Comparison of ENCODE assay signal across 15 cellular contexts in genomic region chr20:63484236-63484635, GRCh38. TPM values are rescaled to one million over a fixed set of nuclear protein-coding genes. Genes with fewer than 3 reads are reported as not detected.
A peak's percentile ranks its signal among the peaks of the same experiment; 100 is the strongest.
DNase-seq lines count a peak whose midpoint lies in the region; FAIRE-seq and TF ChIP-seq lines count a peak whose summit lies in the region.
"Had no signal": no experiment of that assay in that cellular context is flagged by ENCODE, and none has a peak within 500 bp of the region (broad histone marks: within the 10 kb centered on the region; RNA-seq: fewer than 3 reads in every experiment).

No MANE protein-coding gene starts in this region.

- TF ChIP-seq CTCF in BE2C (IDR thresholded peaks at IDR 0.05; ENCODE audit: low read depth, low read length) (no peak), kidney (IDR thresholded peaks at IDR 0.05; ENCODE audit: borderline replicate concordance, extremely low read depth, insufficient read depth) (no peak)

- no peak overlapping the region for H3K27ac ChIP-seq in kidney (ENCODE audit: low read depth in 2 of 2, low read length in 2 of 2)

- no peaks in the 10 kb centered on the region for H3K27me3 ChIP-seq in BE2C

- H3K4me3 ChIP-seq in BE2C (ENCODE audit: low read depth, low read length) = no peak overlapping the region
- H3K4me3 ChIP-seq in kidney (ENCODE audit: low read length in 2 of 2) = no peak overlapping the region
- H3K4me3 ChIP-seq: GM23338 had no signal

- H3K9ac ChIP-seq in kidney (ENCODE audit: low read length in 2 of 2) = no peak overlapping the region

- H3K9me3 ChIP-seq in BE2C = no peaks in the 10 kb centered on the region
- H3K9me3 ChIP-seq in kidney (ENCODE audit: control insufficient read depth in 1 of 2, low read length in 2 of 2) = no peaks in the 10 kb centered on the region

- no peak for FAIRE-seq in kidney (lab: Jason Lieb, UNC)
- FAIRE-seq: G401.6, GM12891 had no signal

- DNase-seq in NCI-H146 (lab: John Stamatoyannopoulos, UW) (peak; percentile 59), NCI-H146 treated with DMSO at 0.1 percent for 48 hours (lab: John Stamatoyannopoulos, UW; ENCODE audit: unreplicated experiment) (no peak), BE2C (peak; percentile 27), NCI-H69 (lab: John Stamatoyannopoulos, UW) (peak; percentile 46), kidney (peak; percentile 72), mesenteric fat pad (ENCODE audit: low spot score) (no peak)
- no peak for DNase-seq in stimulated activated CD4-positive, alpha-beta T cell treated with anti-CD3 and anti-CD28 coated beads, Interleukin-4, amount 100 ng/mL, for 24 hours
- DNase-seq in stimulated activated CD8-positive, alpha-beta memory T cell treated with anti-CD3 and anti-CD28 coated beads, Interleukin-4, amount 100 ng/mL, for 48 hours = no peak
- DNase-seq: 8988T, DMS79, EL had no signal

- H3K36me3 ChIP-seq in BE2C = peaks cover 12% of the 10 kb centered on the region
- no peaks in the 10 kb centered on the region for H3K36me3 ChIP-seq in kidney (ENCODE audit: control insufficient read depth in 1 of 2, insufficient read depth in 2 of 2, low read length in 2 of 2)

- intact Hi-C loops in kidney (cut with DNase I) = no loop called here

- H3K4me1 ChIP-seq in BE2C = peaks cover 28% of the 10 kb centered on the region
- peaks cover 0 to 4% of the 10 kb centered on the region in 2 donors for H3K4me1 ChIP-seq in kidney (ENCODE audit: control insufficient read depth in 1 of 2, insufficient read depth in 1 of 2, low read depth in 1 of 2, low read length in 2 of 2)

RNA-seq across cellular contexts. Expression of gene KCNQ2, which starts 11.8 kb away (rescaled TPM):
- polyA plus RNA-seq in BE2C (2012; ENCODE audit: insufficient read depth, insufficient read length, low read depth) = 60.1 TPM
- total RNA-seq in kidney (2.2 TPM), mesenteric fat pad (not detected)
- not detected for polyA plus RNA-seq in kidney (ENCODE audit: insufficient read depth, low read depth, low replicate concordance)
- polyA plus RNA-seq: CD14-positive monocyte had no signal

RNA-seq across cellular contexts. Expression of gene EEF1A2, which starts 14.6 kb away (rescaled TPM):
- polyA plus RNA-seq in BE2C (2012; ENCODE audit: insufficient read depth, insufficient read length, low read depth) = 3,079 TPM
- 18.1 TPM for total RNA-seq in kidney
- polyA plus RNA-seq in kidney (ENCODE audit: insufficient read depth, low read depth, low replicate concordance) = 1.5 TPM
- total RNA-seq in mesenteric fat pad = 1.2 TPM
- polyA plus RNA-seq: CD14-positive monocyte had no signal

RNA-seq across cellular contexts. Expression of gene PPDPF, which starts 36.3 kb away (rescaled TPM):
- polyA plus RNA-seq in BE2C (2012; ENCODE audit: insufficient read depth, insufficient read length, low read depth) = 447 TPM
- total RNA-seq in kidney = 578 TPM
- polyA plus RNA-seq in kidney (ENCODE audit: insufficient read depth, low read depth, low replicate concordance) = 961 TPM
- total RNA-seq in mesenteric fat pad = 173 TPM

RNA-seq across cellular contexts. Expression of gene PTK6, which starts 52.9 kb away (rescaled TPM):
- 1.2 TPM for polyA plus RNA-seq in BE2C (2012; ENCODE audit: insufficient read depth, insufficient read length, low read depth)
- total RNA-seq in kidney (1.1 TPM), mesenteric fat pad (0.10 TPM)
- 0.26 TPM for polyA plus RNA-seq in kidney (ENCODE audit: insufficient read depth, low read depth, low replicate concordance)
- polyA plus RNA-seq: GM23338 had no signal

Comparison
In these comparisons a context has a peak if more than half of its experiments do, and no peak if none do; other contexts are left out.
1. DNase-seq: peak in NCI-H146 (single experiment), BE2C (single experiment), NCI-H69 (single experiment) and kidney (single experiment); none in NCI-H146 treated with DMSO at 0.1 percent for 48 hours (single experiment), stimulated activated CD4-positive, alpha-beta T cell treated with anti-CD3 and anti-CD28 coated beads, Interleukin-4, amount 100 ng/mL, for 24 hours (single experiment), mesenteric fat pad (single experiment) and stimulated activated CD8-positive, alpha-beta memory T cell treated with anti-CD3 and anti-CD28 coated beads, Interleukin-4, amount 100 ng/mL, for 48 hours (single experiment).